9 cellular contexts compared by ENCODE assay signal in the genomic region with DNA sequence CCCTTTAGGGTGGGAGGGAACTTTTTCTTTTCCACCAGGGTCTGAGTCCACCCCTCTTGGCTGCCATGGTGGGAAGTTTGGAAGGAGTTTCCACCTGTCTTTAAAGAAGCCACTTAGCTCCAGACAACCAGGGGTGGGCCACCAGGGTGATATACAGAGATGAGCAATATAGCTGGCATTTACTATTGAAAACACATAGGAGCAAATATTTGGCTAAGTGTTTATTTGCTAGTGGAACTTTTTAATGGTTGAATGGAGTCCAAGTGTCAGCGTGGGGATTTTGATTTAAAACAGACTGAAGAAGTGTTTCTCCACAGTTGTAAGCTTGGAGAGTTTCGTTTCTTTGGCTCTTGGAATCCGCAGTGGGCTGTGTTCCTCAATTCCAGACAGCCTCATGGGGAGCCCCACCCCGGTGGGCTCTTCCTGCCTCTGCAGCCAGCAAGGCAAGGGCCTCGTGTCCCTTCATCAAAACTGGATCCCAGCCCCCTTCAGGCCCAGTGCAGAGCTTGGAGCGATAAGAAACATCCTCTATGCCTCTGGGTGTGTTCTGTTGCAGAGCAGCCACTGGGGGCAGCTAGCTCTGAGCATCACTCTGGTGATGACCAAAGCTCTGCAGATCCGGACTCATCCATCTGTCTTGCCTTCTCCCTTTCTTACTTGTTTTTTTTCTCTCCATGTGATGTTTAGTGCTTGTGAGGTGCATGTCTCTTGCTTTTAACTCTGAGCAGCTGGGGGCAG. TPM values are rescaled to one million over a fixed set of nuclear protein-coding genes. Genes with fewer than 3 reads are reported as not detected.
DNase-seq lines count a peak whose midpoint lies in the region; ATAC-seq and TF ChIP-seq lines count a peak whose summit lies in the region.
"Had no signal": no experiment of that assay in that cellular context is flagged by ENCODE, and none has a peak within 500 bp of the region (broad histone marks: within the 10 kb centered on the region; RNA-seq: fewer than 3 reads in every experiment).

No MANE protein-coding gene starts in this region.

- H2AFZ ChIP-seq in OCI-LY1 (ENCODE audit: low read length) = no peak overlapping the region

- no peak for TF ChIP-seq POLR2A in vagina (IDR thresholded peaks at IDR 0.05)

- no peaks in the 10 kb centered on the region for H4K20me1 ChIP-seq in OCI-LY1 (ENCODE audit: insufficient read depth, low read length)

- H3K4me2 ChIP-seq in OCI-LY1 (ENCODE audit: low read length) = no peak overlapping the region

- ATAC-seq in GM19324 (IDR thresholded peaks at IDR 0.05; ENCODE audit: low FRiP score, unreplicated experiment) = no peak

- H3K27me3 ChIP-seq in OCI-LY1 (ENCODE audit: insufficient read depth, low read length) (no peaks in the 10 kb centered on the region), vagina (no peaks in the 10 kb centered on the region)

- H3K4me1 ChIP-seq in OCI-LY1 (ENCODE audit: insufficient read depth, low read length, severe bottlenecking) (no peaks in the 10 kb centered on the region), vagina (peaks cover 11% of the 10 kb centered on the region)

- H3K79me2 ChIP-seq in OCI-LY1 (ENCODE audit: insufficient read depth, low read length) = no peaks in the 10 kb centered on the region

- TF ChIP-seq CTCF in OCI-LY1 (IDR thresholded peaks at IDR 0.05; ENCODE audit: low read length) (peak; percentile 31), fibroblast of the aortic adventitia (IDR thresholded peaks at IDR 0.05; ENCODE audit: insufficient read depth, low read length) (peak; percentile 26), vagina (IDR thresholded peaks at IDR 0.05) (peak in 1 of 3 experiments; percentile 24)

- no peaks in the 10 kb centered on the region for H3K36me3 ChIP-seq in OCI-LY1 (ENCODE audit: insufficient read depth, low read length)
- no peaks in the 10 kb centered on the region for H3K36me3 ChIP-seq in vagina

- H3K9ac ChIP-seq in OCI-LY1 (ENCODE audit: low read length) = no peak overlapping the region

- H3F3A ChIP-seq in OCI-LY1 (ENCODE audit: insufficient read depth, low read length) = no peaks in the 10 kb centered on the region

- peak; percentile 11 for DNase-seq in stimulated activated CD4-positive, alpha-beta T cell treated with anti-CD3 and anti-CD28 coated beads, Interleukin-1b, Interleukin-23, amount 100 ng/mL, for 48 hours
- DNase-seq in stimulated activated CD4-positive, alpha-beta T cell treated with anti-CD3 and anti-CD28 coated beads, Interleukin-12 subunit alpha, Interleukin-12 subunit beta, amount 100 ng/mL, for 4 hours = no peak
- DNase-seq in fibroblast of the aortic adventitia (ENCODE audit: low read depth) (peak; percentile 3), vagina (ENCODE audit: extremely low spot score in 2 of 2) (no peak), NCI-H2029 (lab: John Stamatoyannopoulos, UW) (no peak), NCI-H510A (lab: John Stamatoyannopoulos, UW) (no peak)
- DNase-seq: NCI-H2081 treated with DMSO at 0.1 percent for 48 hours had no signal

- H3K9me2 ChIP-seq in OCI-LY1 (ENCODE audit: low read depth, low read length) = no peaks in the 10 kb centered on the region

- H3K4me3 ChIP-seq in OCI-LY1 (ENCODE audit: low read depth, low read length, poor library complexity, severe bottlenecking) (no peak overlapping the region), fibroblast of the aortic adventitia (ENCODE audit: low read depth, low read length) (no peak overlapping the region), vagina (peak overlapping the region in 1 of 2 donors; percentile 30)

- H3K9me3 ChIP-seq in OCI-LY1 (ENCODE audit: low read length) (no peaks in the 10 kb centered on the region), vagina (no peaks in the 10 kb centered on the region)

- H3K27ac ChIP-seq in OCI-LY1 (ENCODE audit: low read depth, low read length, poor library complexity, severe bottlenecking) (no peak overlapping the region), vagina (peak overlapping the region; percentile 27)

- intact Hi-C loops in vagina (cut with DNase I) = no loop called here

RNA-seq across cellular contexts. Expression of a gene that starts 36.1 kb away (rescaled TPM):
- total RNA-seq in fibroblast of the aortic adventitia (ENCODE audit: low replicate concordance) (not detected in 2 replicates), vagina (7.4 TPM)

Comparison
In these comparisons a context has a peak if more than half of its experiments do, and no peak if none do; other contexts are left out.
1. DNase-seq: peak in stimulated activated CD4-positive, alpha-beta T cell treated with anti-CD3 and anti-CD28 coated beads, Interleukin-1b, Interleukin-23, amount 100 ng/mL, for 48 hours (single experiment) and fibroblast of the aortic adventitia (single experiment); none in stimulated activated CD4-positive, alpha-beta T cell treated with anti-CD3 and anti-CD28 coated beads, Interleukin-12 subunit alpha, Interleukin-12 subunit beta, amount 100 ng/mL, for 4 hours (single experiment), vagina (0 of 2), NCI-H2029 (single experiment) and NCI-H510A (single experiment).